In the genomic region with DNA sequence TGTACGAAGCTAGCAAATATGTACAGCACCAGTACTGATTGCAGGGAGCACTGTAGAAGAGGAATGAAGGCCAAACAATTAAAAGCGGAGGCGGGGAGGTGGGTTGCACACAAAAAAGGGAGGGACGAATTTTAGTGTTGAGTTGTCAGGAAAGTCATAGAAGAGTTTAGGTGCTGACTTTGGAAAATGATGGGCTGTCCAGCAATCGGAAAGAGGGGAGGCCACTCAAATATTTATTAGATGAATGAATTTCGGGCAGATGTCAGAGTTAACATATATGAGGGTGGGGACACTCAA, we compare ENCODE assay signal across 1 cellular context.
A peak's percentile ranks its signal among the peaks of the same experiment; 100 is the strongest.
TF ChIP-seq lines count a peak whose summit lies in the region.

No MANE protein-coding gene starts in this region.

TF ChIP-seq in K562, 482 proteins besides CTCF, POLR2A, EP300 and RAD21 (continued from another document):
- TF ChIP-seq JUN (IDR thresholded peaks at IDR 0.05; ENCODE audit: borderline replicate concordance, low read depth, low read length) (no peak), JUN (CRISPR knock-in tag; IDR thresholded peaks at IDR 0.05; ENCODE audit: borderline replicate concordance) (peak; percentile 59; the same call in 1 of the 2 replicates), NR2C2 (CRISPR knock-in tag; IDR thresholded peaks at IDR 0.05) (no peak), NR2C2 (tag; IDR thresholded peaks at IDR 0.05) (no peak; the same call in 1 of the 2 replicates), SREBF2 (CRISPR knock-in tag; IDR thresholded peaks at IDR 0.05) (0 out of 2 replicates have a peak, but pooled peaks have one; percentile 51), NCOA1 (IDR thresholded peaks at IDR 0.05; ENCODE audit: low read depth) (0 out of 2 replicates have a peak, but pooled peaks have one; percentile 18), ARHGAP35 (IDR thresholded peaks at IDR 0.05; ENCODE audit: partially characterized antibody) (no peak), SMARCA4 (IDR thresholded peaks at IDR 0.05) (peak; percentile 18), DPF2 (IDR thresholded peaks at IDR 0.05) (0 out of 2 replicates have a peak, but pooled peaks have one; percentile 5), NR1H2 (CRISPR knock-in tag; IDR thresholded peaks at IDR 0.05) (no peak)
